21 cellular contexts compared by ENCODE assay signal in the genomic region with DNA sequence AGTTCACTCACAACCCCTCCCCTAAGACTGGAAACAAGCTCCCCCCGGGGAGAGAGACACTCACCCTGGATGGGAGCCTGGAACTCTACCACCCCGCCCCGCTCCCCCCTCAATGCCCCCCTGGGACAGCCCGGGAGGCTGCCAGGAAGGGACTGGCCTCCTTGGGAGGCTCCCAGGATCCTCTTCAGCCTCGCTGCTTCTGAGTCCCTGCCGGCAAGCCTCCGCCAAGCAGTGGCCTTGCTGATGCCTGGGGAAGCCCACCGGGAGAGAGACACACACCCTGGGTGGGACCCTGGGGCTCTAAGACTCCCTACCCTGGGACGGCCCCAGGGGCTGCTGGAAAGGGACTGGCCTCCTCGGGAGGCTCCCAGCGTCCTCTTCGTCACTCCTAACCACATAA. TPM values are rescaled to one million over a fixed set of nuclear protein-coding genes. Genes with fewer than 3 reads are reported as not detected.
"Had no signal": no experiment of that assay in that cellular context is flagged by ENCODE, and none has a peak within 500 bp of the region (broad histone marks: within the 10 kb centered on the region; RNA-seq: fewer than 3 reads in every experiment).

No MANE protein-coding gene starts in this region.

- H3K4me2 ChIP-seq: neural progenitor cell, smooth muscle cell had no signal

- DNase-seq: activated CD4-positive, alpha-beta memory T cell treated with anti-CD3 and anti-CD28 coated beads for 36 hours; activated CD4-positive, alpha-beta T cell treated with anti-CD3 and anti-CD28 coated beads for 36 hours; activated gamma-delta T cell treated with Interleukin-2 at 50 U/mL for 16 hours; activated T-cell treated with anti-CD3 and anti-CD28 coated beads for 4 hours; cerebellar nuclear complex; dermis blood vessel endothelial cell; left ventricle myocardium inferior; mammary epithelial cell; stimulated activated CD4-positive, alpha-beta T cell treated with anti-CD3 and anti-CD28 coated beads, Interleukin-4, amount 100 ng/mL, for 1 hour; stomach had no signal

- H3K4me1 ChIP-seq: left ventricle myocardium inferior, neural progenitor cell, stomach had no signal

- H3K36me3 Mint-ChIP-seq: activated CD4-positive, alpha-beta memory T cell treated with anti-CD3 and anti-CD28 coated beads for 36 hours; activated naive CD4-positive, alpha-beta T cell treated with anti-CD3 and anti-CD28 coated beads, Interleukin-2, amount 50 U/mL, for 72 hours; neural progenitor cell; type B pancreatic cell had no signal

- H3K4me3 ChIP-seq: left ventricle myocardium inferior, neural progenitor cell, smooth muscle cell, stomach had no signal

- ATAC-seq: activated CD4-positive, alpha-beta T cell treated with anti-CD3 and anti-CD28 coated beads for 36 hours; activated naive CD4-positive, alpha-beta T cell treated with anti-CD3 and anti-CD28 coated beads, Interleukin-2, amount 50 U/mL, for 72 hours; sciatic nerve had no signal

- H3K9me3 Mint-ChIP-seq: activated CD4-positive, alpha-beta memory T cell treated with anti-CD3 and anti-CD28 coated beads for 36 hours; activated naive CD4-positive, alpha-beta T cell treated with anti-CD3 and anti-CD28 coated beads, Interleukin-2, amount 50 U/mL, for 72 hours; activated T-helper 1 cell treated with anti-CD3 and anti-CD28 coated beads, Interleukin-12 subunit alpha, Interleukin-12 subunit beta, Interleukin-2, Interleukin-4 antibody, amounts not matched to agents 30 ng/mL and 10 ng/mL and 1 ng/mL, durations not matched to agents 14 hours and 24 hours and 36 hours; neural progenitor cell; type B pancreatic cell had no signal

- H3K36me3 ChIP-seq: left ventricle myocardium inferior, neural progenitor cell, stomach had no signal

- H3K27ac ChIP-seq: epithelial cell of prostate, left ventricle myocardium inferior, neural progenitor cell, stomach had no signal

- H3K4me3 Mint-ChIP-seq: activated CD4-positive, alpha-beta memory T cell treated with anti-CD3 and anti-CD28 coated beads for 36 hours; activated CD4-positive, alpha-beta T cell treated with anti-CD3 and anti-CD28 coated beads for 36 hours; activated T-helper 1 cell treated with anti-CD3 and anti-CD28 coated beads, Interleukin-12 subunit alpha, Interleukin-12 subunit beta, Interleukin-2, Interleukin-4 antibody, amounts not matched to agents 30 ng/mL and 10 ng/mL and 1 ng/mL, durations not matched to agents 14 hours and 24 hours and 36 hours; neural progenitor cell; type B pancreatic cell had no signal

- H2AFZ ChIP-seq: neural progenitor cell had no signal

- H3K9me3 ChIP-seq: left ventricle myocardium inferior, stomach had no signal

- H3K9ac ChIP-seq: neural progenitor cell had no signal

- FAIRE-seq: bronchial epithelial cell, frontal cortex had no signal

- H3K27ac Mint-ChIP-seq: activated CD4-positive, alpha-beta memory T cell treated with anti-CD3 and anti-CD28 coated beads for 36 hours; activated CD4-positive, alpha-beta T cell treated with anti-CD3 and anti-CD28 coated beads for 36 hours; activated naive CD4-positive, alpha-beta T cell treated with anti-CD3 and anti-CD28 coated beads, Interleukin-2, amount 50 U/mL, for 72 hours; activated T-helper 1 cell treated with anti-CD3 and anti-CD28 coated beads, Interleukin-12 subunit alpha, Interleukin-12 subunit beta, Interleukin-2, Interleukin-4 antibody, amounts not matched to agents 30 ng/mL and 10 ng/mL and 1 ng/mL, durations not matched to agents 14 hours and 24 hours and 36 hours; neural progenitor cell; type B pancreatic cell had no signal

- H3K4me1 Mint-ChIP-seq: activated CD4-positive, alpha-beta T cell treated with anti-CD3 and anti-CD28 coated beads for 36 hours; neural progenitor cell had no signal

- H3K27me3 ChIP-seq: stomach had no signal

RNA-seq across cellular contexts. Expression of a gene that starts 33.4 kb away (rescaled TPM):
- total RNA-seq: activated naive CD4-positive, alpha-beta T cell treated with anti-CD3 and anti-CD28 coated beads, Interleukin-2, amount 50 U/mL, for 72 hours; activated T-helper 1 cell treated with anti-CD3 and anti-CD28 coated beads, Interleukin-12 subunit alpha, Interleukin-12 subunit beta, Interleukin-2, Interleukin-4 antibody, amounts not matched to agents 30 ng/mL and 10 ng/mL and 1 ng/mL, durations not matched to agents 14 hours and 24 hours and 36 hours; dermis blood vessel endothelial cell; mononuclear cell; T-helper 2 cell treated with Interferon-gamma antibody and Interleukin-4, amounts not matched to agents 100 ng/mL and 5 ng/mL, for 36 hours had no signal
